24 cellular contexts compared by ENCODE assay signal in the genomic region with DNA sequence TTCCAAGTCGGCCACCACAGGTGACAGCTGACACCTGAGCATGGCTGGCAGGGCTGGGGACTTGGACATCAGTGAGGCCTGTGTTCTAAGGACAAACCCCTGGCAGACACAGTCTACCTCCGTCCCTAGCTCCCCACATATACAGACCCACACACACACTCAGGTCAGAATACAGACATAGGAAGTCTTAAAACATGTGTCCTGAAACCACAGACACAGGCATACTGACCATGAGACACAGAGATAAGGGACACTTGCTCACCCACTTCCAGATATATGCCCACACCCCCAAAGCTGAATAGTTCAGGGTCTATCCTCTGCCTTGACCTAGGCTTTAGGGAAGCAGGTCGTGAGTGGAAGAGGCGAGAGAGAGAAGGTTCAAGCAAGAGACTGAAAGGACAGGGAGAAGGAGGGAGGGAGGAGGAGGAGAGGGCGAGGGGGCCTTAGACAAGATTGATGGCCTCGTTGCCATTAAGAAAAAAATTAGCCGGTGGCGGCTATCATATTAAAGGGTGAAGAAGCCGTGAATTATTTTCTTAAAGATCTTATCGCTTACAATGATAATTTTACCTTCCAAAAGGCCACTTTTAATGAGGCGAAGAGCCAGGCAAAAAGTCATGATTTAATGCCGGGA. TPM values are rescaled to one million over a fixed set of nuclear protein-coding genes. Genes with fewer than 3 reads are reported as not detected.
"Had no signal": no experiment of that assay in that cellular context is flagged by ENCODE, and none has a peak within 500 bp of the region (broad histone marks: within the 10 kb centered on the region; RNA-seq: fewer than 3 reads in every experiment).

No MANE protein-coding gene starts in this region.

- H3K4me1 ChIP-seq: lower lobe of right lung, pancreas, right lobe of liver, testis, tibial artery, upper lobe of right lung, vagina had no signal

- H3K4me1 Mint-ChIP-seq: immature natural killer cell; naive thymus-derived CD8-positive, alpha-beta T cell; stimulated activated effector memory CD8-positive, alpha-beta T cell treated with anti-CD3 and anti-CD28 coated beads, Interleukin-12 subunit alpha, Interleukin-12 subunit beta, amount 100 ng/mL, for 72 hours had no signal

- H3K4me3 ChIP-seq: dorsolateral prefrontal cortex, lower lobe of right lung, pancreas, right lobe of liver, smooth muscle cell, testis, tibial artery, upper lobe of right lung, vagina had no signal

- H3K36me3 Mint-ChIP-seq: immature natural killer cell; naive thymus-derived CD8-positive, alpha-beta T cell; stimulated activated effector memory CD8-positive, alpha-beta T cell treated with anti-CD3 and anti-CD28 coated beads, Interleukin-12 subunit alpha, Interleukin-12 subunit beta, amount 100 ng/mL, for 72 hours had no signal

- H3K27ac ChIP-seq: lower lobe of right lung, pancreas, right lobe of liver, testis, tibial artery, upper lobe of right lung, vagina had no signal

- H3K9me3 ChIP-seq: lower lobe of right lung, pancreas, right lobe of liver, testis, tibial artery, upper lobe of right lung, vagina had no signal

- H3K4me2 ChIP-seq: smooth muscle cell had no signal

- H3K4me3 Mint-ChIP-seq: immature natural killer cell; naive thymus-derived CD8-positive, alpha-beta T cell; nephron progenitor cell; stimulated activated effector memory CD8-positive, alpha-beta T cell treated with anti-CD3 and anti-CD28 coated beads, Interleukin-12 subunit alpha, Interleukin-12 subunit beta, amount 100 ng/mL, for 72 hours had no signal

- H3K27me3 ChIP-seq: dorsolateral prefrontal cortex, pancreas, right lobe of liver, testis, tibial artery, upper lobe of right lung, vagina had no signal

- H3K36me3 ChIP-seq: lower lobe of right lung, pancreas, right lobe of liver, tibial artery, upper lobe of right lung, vagina had no signal

- DNase-seq: dorsolateral prefrontal cortex; effector CD4-positive, alpha-beta T cell; hypothalamus; immature natural killer cell; islet precursor cell; kidney glomerular epithelial cell; left colon; left ventricle myocardium superior; lower lobe of right lung; nephron progenitor cell; occipital lobe; right lobe of liver; stimulated activated CD4-positive, alpha-beta T cell treated with anti-CD3 and anti-CD28 coated beads, Interleukin-2, amount 100 ng/mL, for 24 hours; stimulated activated CD4-positive, alpha-beta T cell treated with anti-CD3 and anti-CD28 coated beads, Interleukin-4, amount 100 ng/mL, for 24 hours; stimulated activated naive CD4-positive, alpha-beta T cell treated with Interleukin-2 at 50 U/mL for 16 hours; substantia nigra; testis; tibial artery; upper lobe of right lung had no signal

- H3K27me3 Mint-ChIP-seq: naive thymus-derived CD8-positive, alpha-beta T cell had no signal

- H3K27ac Mint-ChIP-seq: naive thymus-derived CD8-positive, alpha-beta T cell; nephron progenitor cell; stimulated activated effector memory CD8-positive, alpha-beta T cell treated with anti-CD3 and anti-CD28 coated beads, Interleukin-12 subunit alpha, Interleukin-12 subunit beta, amount 100 ng/mL, for 72 hours had no signal

- H3K9me3 Mint-ChIP-seq: immature natural killer cell; naive thymus-derived CD8-positive, alpha-beta T cell; nephron progenitor cell; stimulated activated effector memory CD8-positive, alpha-beta T cell treated with anti-CD3 and anti-CD28 coated beads, Interleukin-12 subunit alpha, Interleukin-12 subunit beta, amount 100 ng/mL, for 72 hours had no signal

RNA-seq across cellular contexts. Expression of gene ARMH1, which starts 50.1 kb away (rescaled TPM):
- total RNA-seq: vagina had no signal
